Comparison of ENCODE assay signal across 20 cellular contexts in genomic region chr9:90983394-90983793, GRCh38.
A peak's percentile ranks its signal among the peaks of the same experiment; 100 is the strongest.
DNase-seq lines count a peak whose midpoint lies in the region; ATAC-seq, FAIRE-seq and TF ChIP-seq lines count a peak whose summit lies in the region.
"Had no signal": no experiment of that assay in that cellular context is flagged by ENCODE, and none has a peak within 500 bp of the region (broad histone marks: within the 10 kb centered on the region; RNA-seq: fewer than 3 reads in every experiment).

No MANE protein-coding gene starts in this region.

- 14% methylated on average over 2 of the region's 3 CpGs for WGBS in HepG2 (ENCODE audit: low lambda C conversion rate)
- 50% methylated on average over 1 of the region's 3 CpGs for WGBS in right lobe of liver (ENCODE audit: insufficient coverage, low coverage, low lambda C conversion rate, missing lambda C conversion rate)

- TF ChIP-seq POLR2A in HepG2 (IDR thresholded peaks at IDR 0.05; ENCODE audit: insufficient read depth in 1 of 2, low read depth in 2 of 2, low read length in 2 of 2) (no peak), right lobe of liver (IDR thresholded peaks at IDR 0.05) (no peak), HCT116 (IDR thresholded peaks at IDR 0.05; ENCODE audit: borderline replicate concordance, extremely low read depth, insufficient read depth, insufficient read length) (no peak)

- DNase-seq in HepG2 (ENCODE audit: low spot score) (no peak), right lobe of liver (no peak), HCT116 (ENCODE audit: low read depth, low spot score) (no peak), brain microvascular endothelial cell (no peak), upper lobe of right lung (no peak), caudate nucleus (lab: John Stamatoyannopoulos, UW) (no peak), NCI-H1930 (lab: John Stamatoyannopoulos, UW) (no peak)
- DNase-seq in stimulated activated naive CD4-positive, alpha-beta T cell (lab: John Stamatoyannopoulos, UW) = no peak
- DNase-seq: 8988T; CD8-positive, alpha-beta memory T cell; COR-L47; DMS 273 treated with DMSO at 0.1 percent for 48 hours; DMS53; DND-41; EL; IMR-90 had no signal

- H3K4me2 ChIP-seq in HepG2 (ENCODE audit: low read depth, low read length) = no peak overlapping the region
- no peak overlapping the region for H3K4me2 ChIP-seq in HCT116 (ENCODE audit: low read length)

- no peak overlapping the region for H2AFZ ChIP-seq in HepG2 (ENCODE audit: low read length)
- H2AFZ ChIP-seq in HCT116 (ENCODE audit: low read depth, low read length, poor library complexity, severe bottlenecking) = no peak overlapping the region

- CTCF ChIA-PET in HepG2 (lab: Yijun Ruan, JAX; ENCODE audit: low intra/inter-chr PET ratio, low total read pairs) (no interaction called here), HCT116 (lab: Charles Lee) (no interaction called here)

- H3K4me3 ChIP-seq in HepG2 (replicated peaks in 1 of 3; ENCODE audit: insufficient read depth in 1 of 3, low read depth in 2 of 3, low read length in 3 of 3) (no peak overlapping the region), right lobe of liver (no peak overlapping the region), HCT116 (replicated peaks in 1 of 2; ENCODE audit: low read depth in 1 of 2, low read length in 2 of 2) (no peak overlapping the region), brain microvascular endothelial cell (ENCODE audit: low read depth, low read length) (no peak overlapping the region), upper lobe of right lung (no peak overlapping the region)
- H3K4me3 ChIP-seq: BLaER1 treated with 17β-estradiol and CSF1 and Interleukin-3, amounts not matched to agents 10 nM and 100 nM; HAP-1; K562 had no signal

- TF ChIP-seq RAD21 in HepG2 (CRISPR knock-in tag; IDR thresholded peaks at IDR 0.05) = no peak
- no peak for TF ChIP-seq RAD21 in HCT116 (IDR thresholded peaks at IDR 0.05; ENCODE audit: low read depth)

- no peak for TF ChIP-seq EP300 in HepG2 (IDR thresholded peaks at IDR 0.05; ENCODE audit: low read depth in 2 of 2, low read length in 2 of 2)
- TF ChIP-seq EP300 in HepG2 (CRISPR knock-in tag; IDR thresholded peaks at IDR 0.05; ENCODE audit: borderline replicate concordance) = no peak

- H3K79me2 ChIP-seq in HepG2 (ENCODE audit: insufficient read depth, low read length) = no peaks in the 10 kb centered on the region
- H3K79me2 ChIP-seq in HCT116 (ENCODE audit: insufficient read depth, low read length) = no peaks in the 10 kb centered on the region

- in situ Hi-C loops in HepG2 (cut with HindIII; ENCODE audit: extremely low pct_ligation_motif_present, low pct_unique_long_range_greater_than_20kb) = no loop called here
- in situ Hi-C loops in brain microvascular endothelial cell (cut with HindIII; ENCODE audit: low pct_ligation_motif_present, low sequenced_read_pairs) = no loop called here

- H3K27ac ChIP-seq in HepG2 (ENCODE audit: extremely low read length, insufficient read depth, low read length) (no peak overlapping the region), right lobe of liver (no peak overlapping the region), HCT116 (ENCODE audit: low read depth, low read length) (no peak overlapping the region), brain microvascular endothelial cell (no peak overlapping the region), upper lobe of right lung (no peak overlapping the region), caudate nucleus (ENCODE audit: low read depth, low read length) (no peak overlapping the region)
- H3K27ac ChIP-seq: HL-60 had no signal

- ATAC-seq in HepG2 (peak; percentile 42; the same call in 1 of the 3 replicates), right lobe of liver (no peak), HCT116 (peak; percentile 56; the same call in 1 of the 2 replicates), upper lobe of right lung (peak; percentile 22)
- ATAC-seq: K562 had no signal

- POLR2A ChIA-PET in HepG2 (lab: Yijun Ruan, JAX) = no interaction called here
- POLR2A ChIA-PET in HCT116 (lab: Charles Lee) = no interaction called here

- H3K27me3 ChIP-seq in HepG2 (ENCODE audit: control insufficient read depth in 1 of 2, insufficient read depth in 2 of 2, low read length in 2 of 2) = no peaks in the 10 kb centered on the region; a peak in 1 of 5 replicates
- no peaks in the 10 kb centered on the region for H3K27me3 ChIP-seq in right lobe of liver
- H3K27me3 ChIP-seq in HCT116 (ENCODE audit: insufficient read depth, low read length) = no peaks in the 10 kb centered on the region
- no peaks in the 10 kb centered on the region for H3K27me3 ChIP-seq in brain microvascular endothelial cell (replicated peaks)
- no peaks in the 10 kb centered on the region for H3K27me3 ChIP-seq in upper lobe of right lung
- H3K27me3 ChIP-seq: BLaER1 treated with 17β-estradiol and CSF1 and Interleukin-3, amounts not matched to agents 10 nM and 100 nM had no signal

- intact Hi-C loops in HepG2 (cut with micrococcal nuclease; ENCODE audit: unreplicated experiment) = loop anchor here (5.0 kb wide), 1 partner anchor 694 kb away; no protein-coding TSS in a partner anchor
- intact Hi-C loops in right lobe of liver (cut with DNase I) = loop anchor here in 1 of 2 donors (10.0 kb wide), 1 partner anchor 69 kb away; no protein-coding TSS in a partner anchor
- intact Hi-C loops in HCT116 (cut with micrococcal nuclease) = loop anchor here (10.0 kb wide), 1 partner anchor 701 kb away; no protein-coding TSS in a partner anchor
- intact Hi-C loops in upper lobe of right lung (cut with DNase I) = no loop called here

- no peaks in the 10 kb centered on the region for H3K9me2 ChIP-seq in HCT116 (ENCODE audit: insufficient read depth)

- no peaks in the 10 kb centered on the region for H3K36me3 ChIP-seq in HepG2 (replicated peaks in 1 of 2; ENCODE audit: control insufficient read depth in 1 of 2, insufficient read depth in 2 of 2, low read length in 2 of 2)
- no peaks in the 10 kb centered on the region for H3K36me3 ChIP-seq in right lobe of liver
- no peaks in the 10 kb centered on the region for H3K36me3 ChIP-seq in HCT116 (ENCODE audit: control insufficient read depth in 1 of 2, insufficient read depth in 2 of 2, low read length in 2 of 2)
- H3K36me3 ChIP-seq in brain microvascular endothelial cell (replicated peaks) = no peaks in the 10 kb centered on the region
- no peaks in the 10 kb centered on the region for H3K36me3 ChIP-seq in upper lobe of right lung
- H3K36me3 ChIP-seq: BLaER1 treated with 17β-estradiol and CSF1 and Interleukin-3, amounts not matched to agents 10 nM and 100 nM; HAP-1 had no signal

- RAD21 ChIA-PET in HCT116 (lab: Charles Lee; ENCODE audit: low non-redundant PET in 1 of 2, low total read pairs in 2 of 2, uncharacterized antibody in 2 of 2, unreplicated experiment in 2 of 2) = no interaction called here

- no peak overlapping the region for H3K9ac ChIP-seq in HepG2 (ENCODE audit: insufficient read depth, low read depth, low read length)
- H3K9ac ChIP-seq in HCT116 (ENCODE audit: low read length) = no peak overlapping the region
- H3K9ac ChIP-seq: BLaER1 treated with 17β-estradiol and CSF1 and Interleukin-3, amounts not matched to agents 10 nM and 100 nM had no signal

- H3K9me3 ChIP-seq in HepG2 (ENCODE audit: low read length) (no peaks in the 10 kb centered on the region), right lobe of liver (no peaks in the 10 kb centered on the region), HCT116 (ENCODE audit: control insufficient read depth in 1 of 2, insufficient read depth in 1 of 2, low read depth in 1 of 2, low read length in 2 of 2) (no peaks in the 10 kb centered on the region), upper lobe of right lung (no peaks in the 10 kb centered on the region)
- H3K9me3 ChIP-seq: HAP-1 had no signal

- TF ChIP-seq CTCF in HepG2 (CRISPR knock-in tag; IDR thresholded peaks at IDR 0.05) (no peak), right lobe of liver (IDR thresholded peaks at IDR 0.05) (no peak), HCT116 (IDR thresholded peaks at IDR 0.05 in 2 of 3, conservative IDR thresholded peaks at IDR 0.05 in 1 of 3; ENCODE audit: borderline replicate concordance in 1 of 3, insufficient read depth in 1 of 3, low read depth in 2 of 3, low read length in 2 of 3) (no peak; a peak in 1 of 6 replicates), brain microvascular endothelial cell (IDR thresholded peaks at IDR 0.05; ENCODE audit: low read depth, low read length, missing control alignments) (peak; percentile 15), upper lobe of right lung (IDR thresholded peaks at IDR 0.05) (no peak)

- BruUV-seq in HepG2 (replicated peaks; lab: Mats Ljungman, UMichigan) (no TSS peak), HCT116 (replicated peaks; lab: Mats Ljungman, UMichigan) (no TSS peak)

- H3K4me1 ChIP-seq in HepG2 (ENCODE audit: insufficient read depth, low read length) (peaks cover 5% of the 10 kb centered on the region; the same call in 1 of the 2 replicates), right lobe of liver (no peaks in the 10 kb centered on the region), HCT116 (ENCODE audit: control insufficient read depth in 1 of 2, insufficient read depth in 2 of 2, low read length in 2 of 2) (peaks cover 0 to 8% of the 10 kb centered on the region in 2 experiments; a peak in 1 of 4 replicates), upper lobe of right lung (no peaks in the 10 kb centered on the region)
- H3K4me1 ChIP-seq: HAP-1 had no signal

- H4K20me1 ChIP-seq in HepG2 (ENCODE audit: insufficient read depth, low read length) = no peaks in the 10 kb centered on the region
- H4K20me1 ChIP-seq in HCT116 (ENCODE audit: insufficient read depth) = no peaks in the 10 kb centered on the region
- H4K20me1 ChIP-seq: BLaER1 treated with 17β-estradiol and CSF1 and Interleukin-3, amounts not matched to agents 10 nM and 100 nM had no signal

- FAIRE-seq in HepG2 (lab: Jason Lieb, UNC) = no peak
- FAIRE-seq: K562 had no signal

TF ChIP-seq in HepG2, 621 proteins besides CTCF, POLR2A, EP300 and RAD21 (continues in another document):
- TF ChIP-seq ZNF740 (CRISPR knock-in tag; IDR thresholded peaks at IDR 0.05) (no peak), SRF (IDR thresholded peaks at IDR 0.05; ENCODE audit: low read depth, low read length) (no peak)

TF ChIP-seq in HCT116, 20 proteins besides CTCF, POLR2A, EP300 and RAD21:
- TF ChIP-seq POLR2AphosphoS5 (IDR thresholded peaks at IDR 0.05; ENCODE audit: low read depth, low read length) = no peak
- no peak for TF ChIP-seq ELF1 (IDR thresholded peaks at IDR 0.05; ENCODE audit: borderline replicate concordance, low read depth)
- no peak for TF ChIP-seq ZFX (IDR thresholded peaks at IDR 0.05)
- TF ChIP-seq JUND (IDR thresholded peaks at IDR 0.05) = no peak

Comparison
In these comparisons a context has a peak if more than half of its experiments do, and no peak if none do; other contexts are left out.
1. ATAC-seq: peak in HepG2 (single experiment), HCT116 (single experiment) and upper lobe of right lung (single experiment); none in right lobe of liver (0 of 4).